In genomic region chr5:154493274-154493673, GRCh38 we compare ENCODE assay signal across 2 cellular contexts.
TF ChIP-seq lines count a peak whose summit lies in the region.

No MANE protein-coding gene starts in this region.

TF ChIP-seq in GM23338, 12 proteins besides CTCF, POLR2A, EP300 and RAD21:
- TF ChIP-seq ZNF114 (CRISPR knock-in tag; IDR thresholded peaks at IDR 0.05): no peak
- no peak for TF ChIP-seq EZH2phosphoT487 (IDR thresholded peaks at IDR 0.05; ENCODE audit: unreplicated experiment)
- no peak for TF ChIP-seq EZH2 (IDR thresholded peaks at IDR 0.05; ENCODE audit: low read depth, unreplicated experiment)
- TF ChIP-seq ETS1 (IDR thresholded peaks at IDR 0.05): no peak

TF ChIP-seq in H1, 55 proteins besides CTCF, POLR2A, EP300 and RAD21:
- no peak for TF ChIP-seq CHD1 (IDR thresholded peaks at IDR 0.05; ENCODE audit: low read depth, low read length)
- TF ChIP-seq TBP (IDR thresholded peaks at IDR 0.05; ENCODE audit: low read depth, low read length): 0 out of 2 replicates have a peak, but pooled peaks have one; percentile 53
- TF ChIP-seq, protein P1, sequence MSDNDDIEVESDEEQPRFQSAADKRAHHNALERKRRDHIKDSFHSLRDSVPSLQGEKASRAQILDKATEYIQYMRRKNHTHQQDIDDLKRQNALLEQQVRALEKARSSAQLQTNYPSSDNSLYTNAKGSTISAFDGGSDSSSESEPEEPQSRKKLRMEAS (IDR thresholded peaks at IDR 0.05): no peak
- peak; percentile 21 for TF ChIP-seq KDM4A (IDR thresholded peaks at IDR 0.05; ENCODE audit: low read depth, low read length, severe bottlenecking)
TF ChIP-seq in H1: peak in this region for 2.
